17 cellular contexts compared by ENCODE assay signal in the genomic region with DNA sequence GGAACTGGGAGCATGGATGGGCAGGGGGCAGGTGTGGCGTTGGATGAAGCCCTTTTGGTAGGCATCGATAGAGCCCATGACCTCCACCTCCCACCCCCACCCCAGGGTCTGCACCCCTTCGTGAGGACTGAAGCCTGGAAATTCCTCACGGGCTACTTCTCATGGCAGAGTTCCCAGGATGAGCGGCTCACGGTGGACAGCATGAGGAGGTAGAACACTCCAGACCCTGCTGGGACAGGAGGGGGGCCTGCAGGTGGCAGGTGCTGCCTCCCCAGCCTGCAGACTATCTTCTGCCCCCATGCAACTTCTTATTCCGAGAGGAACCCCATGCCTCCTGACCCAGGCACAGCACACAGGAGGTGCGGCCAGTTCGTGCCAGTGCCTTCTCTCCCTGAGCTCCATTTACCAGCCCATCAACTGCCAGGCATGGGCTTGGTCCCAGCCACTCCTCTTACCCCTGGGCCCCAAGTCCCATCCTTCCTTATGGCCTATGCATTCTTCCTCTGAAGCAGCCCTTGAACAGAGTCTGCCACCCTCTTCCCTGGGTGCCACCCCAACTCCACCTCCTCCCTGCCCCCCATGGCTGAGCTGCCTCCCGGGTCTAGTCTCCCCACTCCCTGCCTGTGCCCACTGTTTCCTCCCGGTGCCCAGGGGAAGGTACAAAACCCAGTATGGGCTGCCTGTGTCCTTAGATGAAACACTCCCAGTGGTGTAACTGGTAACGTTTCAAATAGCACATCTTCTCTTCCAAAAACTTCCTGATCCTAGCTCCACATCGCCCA. TPM values are rescaled to one million over a fixed set of nuclear protein-coding genes. Genes with fewer than 3 reads are reported as not detected.
DNase-seq lines count a peak whose midpoint lies in the region; ATAC-seq and TF ChIP-seq lines count a peak whose summit lies in the region.
"Had no signal": no experiment of that assay in that cellular context is flagged by ENCODE, and none has a peak within 500 bp of the region (broad histone marks: within the 10 kb centered on the region; RNA-seq: fewer than 3 reads in every experiment).

No MANE protein-coding gene starts in this region.

- H3K9me3 ChIP-seq in upper lobe of right lung, result no peaks in the 10 kb centered on the region
- H3K9me3 ChIP-seq: BLaER1, Caco-2 had no signal

- H3K4me1 ChIP-seq in upper lobe of right lung, result no peaks in the 10 kb centered on the region
- H3K4me1 ChIP-seq: BLaER1 had no signal

- H3K4me1 Mint-ChIP-seq in glutamatergic neuron (ENCODE audit: low read depth, unreplicated experiment), result no peaks in the 10 kb centered on the region
- H3K4me1 Mint-ChIP-seq: CD8-positive, alpha-beta memory T cell had no signal

- no peak overlapping the region for H3K4me3 ChIP-seq in upper lobe of right lung
- H3K4me3 ChIP-seq: BLaER1, GM23248 had no signal

- no peak overlapping the region for H3K27ac ChIP-seq in upper lobe of right lung
- H3K27ac ChIP-seq: BLaER1, GM23248 had no signal

- DNase-seq in activated effector memory CD4-positive, alpha-beta T cell treated with anti-CD3 and anti-CD28 coated beads, Interleukin-2, amount 50 U/mL, for 16 hours, result peak; percentile 47
- DNase-seq in activated effector memory CD4-positive, alpha-beta T cell treated with Interleukin-2 at 50 U/mL for 16 hours, result no peak
- DNase-seq in glutamatergic neuron (no peak), omental fat pad (ENCODE audit: low spot score) (no peak), upper lobe of right lung (peak; percentile 39), UCSD-AML1 (lab: John Stamatoyannopoulos, UW; ENCODE audit: unreplicated experiment) (no peak), T-helper 1 cell (no peak)
- no peak for DNase-seq in stimulated activated CD4-positive, alpha-beta T cell treated with anti-CD3 and anti-CD28 coated beads, Interleukin-1b, Interleukin-23, amount 100 ng/mL, for 48 hours
- DNase-seq: 8988T; AML-193; CD8-positive, alpha-beta memory T cell; DND-41; GDM1; GM23248 had no signal

- H3K27me3 ChIP-seq in upper lobe of right lung, result no peaks in the 10 kb centered on the region
- H3K27me3 ChIP-seq: BLaER1 had no signal

- no peak for TF ChIP-seq CTCF in glutamatergic neuron (IDR thresholded peaks at IDR 0.05; ENCODE audit: partially characterized antibody, unreplicated experiment)
- TF ChIP-seq CTCF in omental fat pad (IDR thresholded peaks at IDR 0.05), result no peak
- no peak for TF ChIP-seq CTCF in upper lobe of right lung (IDR thresholded peaks at IDR 0.05)

- ATAC-seq in omental fat pad (ENCODE audit: low FRiP score), result peak; percentile 31
- no peak for ATAC-seq in upper lobe of right lung

- H3K4me3 Mint-ChIP-seq in glutamatergic neuron (ENCODE audit: unreplicated experiment), result peak overlapping the region; percentile 1
- H3K4me3 Mint-ChIP-seq: CD8-positive, alpha-beta memory T cell had no signal

- no peaks in the 10 kb centered on the region for H3K36me3 Mint-ChIP-seq in glutamatergic neuron (ENCODE audit: unreplicated experiment)
- H3K36me3 Mint-ChIP-seq: CD8-positive, alpha-beta memory T cell had no signal

- intact Hi-C loops in upper lobe of right lung (cut with DNase I), result no loop called here

- no peaks in the 10 kb centered on the region for H3K36me3 ChIP-seq in upper lobe of right lung
- H3K36me3 ChIP-seq: BLaER1 had no signal

- peaks cover 1% of the 10 kb centered on the region for H3K9me3 Mint-ChIP-seq in glutamatergic neuron (ENCODE audit: unreplicated experiment)
- H3K9me3 Mint-ChIP-seq: CD8-positive, alpha-beta memory T cell had no signal

- no peak overlapping the region for H3K27ac Mint-ChIP-seq in glutamatergic neuron (ENCODE audit: unreplicated experiment)
- H3K27ac Mint-ChIP-seq: CD8-positive, alpha-beta memory T cell had no signal

- H3K27me3 Mint-ChIP-seq in glutamatergic neuron (ENCODE audit: unreplicated experiment), result peaks cover 6% of the 10 kb centered on the region

RNA-seq across cellular contexts. Expression of a gene that starts 8.4 kb away (rescaled TPM):
- not detected for total RNA-seq in glutamatergic neuron (ENCODE audit: unreplicated experiment)
- total RNA-seq in omental fat pad, result not detected
- total RNA-seq in upper lobe of right lung, result not detected
- total RNA-seq: Caco-2; CD8-positive, alpha-beta memory T cell; GM23248; HT-29 had no signal

RNA-seq across cellular contexts. Expression of a gene that starts 44.5 kb away (rescaled TPM):
- total RNA-seq in glutamatergic neuron (ENCODE audit: unreplicated experiment), result 163 TPM
- 10 to 100 TPM in 1 of 4 donors, 1 to 10 TPM in 3; 6.2 to 12.9 (median 8.6) TPM for total RNA-seq in omental fat pad
- 11.1 TPM for total RNA-seq in upper lobe of right lung

Comparison
In these comparisons a context has a peak if more than half of its experiments do, and no peak if none do; other contexts are left out.
1. DNase-seq: peak in activated effector memory CD4-positive, alpha-beta T cell treated with anti-CD3 and anti-CD28 coated beads, Interleukin-2, amount 50 U/mL, for 16 hours (single experiment) and upper lobe of right lung (single experiment); none in activated effector memory CD4-positive, alpha-beta T cell treated with Interleukin-2 at 50 U/mL for 16 hours (single experiment), glutamatergic neuron (single experiment), omental fat pad (single experiment), UCSD-AML1 (single experiment), stimulated activated CD4-positive, alpha-beta T cell treated with anti-CD3 and anti-CD28 coated beads, Interleukin-1b, Interleukin-23, amount 100 ng/mL, for 48 hours (single experiment) and T-helper 1 cell (0 of 5).
2. RNA of a gene that starts 44.5 kb away (total RNA-seq): 163 TPM in glutamatergic neuron (single experiment); 11.1 TPM in upper lobe of right lung (single experiment) and 6.2 to 12.9 TPM in omental fat pad; every median in the first group is over 10 times any median in the second.